ENCODE assay signal across 8 cellular contexts in the genomic region with DNA sequence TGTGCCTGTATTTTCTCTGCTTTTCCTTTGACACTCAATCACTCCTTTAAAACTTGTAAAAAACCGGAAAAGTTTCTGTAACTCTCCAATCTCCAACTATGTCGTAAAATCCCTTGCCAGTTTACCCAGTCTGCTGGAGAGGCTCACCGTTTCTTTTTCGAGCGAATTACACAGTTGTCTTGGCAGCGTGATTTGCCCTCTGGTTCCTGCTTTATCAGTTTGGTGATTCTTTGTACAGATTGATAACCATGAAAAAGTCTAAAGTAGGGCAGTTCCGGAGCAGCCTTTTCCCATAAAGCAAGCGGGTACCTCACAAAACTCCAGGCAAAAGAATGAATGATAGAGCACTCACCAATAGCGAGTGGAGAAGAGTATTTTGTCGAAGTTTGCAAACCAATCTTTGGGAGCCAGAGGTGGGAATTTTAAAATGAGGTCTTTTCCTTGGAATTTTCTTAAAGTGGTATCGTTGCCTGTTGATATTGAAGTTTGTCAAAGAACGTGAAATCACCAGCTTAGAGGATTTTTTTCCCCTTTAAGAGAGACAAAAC. TPM values are rescaled to one million over a fixed set of nuclear protein-coding genes. Genes with fewer than 3 reads are reported as not detected.
DNase-seq lines count a peak whose midpoint lies in the region; ATAC-seq and TF ChIP-seq lines count a peak whose summit lies in the region.

A gene with protein sequence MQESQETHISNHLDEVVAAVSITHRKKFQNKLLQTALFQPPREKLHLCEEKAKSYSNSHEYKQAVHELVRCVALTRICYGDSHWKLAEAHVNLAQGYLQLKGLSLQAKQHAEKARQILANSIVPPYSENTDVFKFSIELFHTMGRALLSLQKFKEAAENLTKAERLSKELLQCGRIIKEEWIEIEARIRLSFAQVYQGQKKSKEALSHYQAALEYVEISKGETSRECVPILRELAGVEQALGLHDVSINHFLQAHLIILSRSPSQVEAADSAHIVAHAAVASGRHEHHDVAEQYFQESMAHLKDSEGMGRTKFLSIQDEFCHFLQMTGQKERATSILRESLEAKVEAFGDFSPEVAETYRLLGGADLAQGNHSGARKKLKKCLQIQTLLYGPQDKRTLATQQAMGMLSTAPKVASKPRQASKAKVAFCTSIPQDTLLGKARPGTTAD (minus strand): TSS at position 312 of the 548 bp plus-strand sequence. CDS start 20,869 bp downstream, outside the sequence.

- no peaks in the 10 kb centered on the region for H3K27me3 ChIP-seq in adrenal gland
- H3K27me3 ChIP-seq in trophoblast cell (ENCODE audit: insufficient read depth, low read length) = no peaks in the 10 kb centered on the region

- H3K4me1 ChIP-seq in adrenal gland (replicated peaks in 1 of 2) (peaks cover 17 to 47% of the 10 kb centered on the region in 2 donors), trophoblast cell (ENCODE audit: control insufficient read depth in 1 of 2, insufficient read depth in 2 of 2, low read length in 2 of 2) (peaks cover 2 to 5% of the 10 kb centered on the region in 2 experiments)

- TF ChIP-seq CTCF in adrenal gland (IDR thresholded peaks at IDR 0.05) = no peak

- peak within 1 kb of the TSS; percentile 74 for H2AK5ac ChIP-seq in trophoblast cell (ENCODE audit: low read length)

- no peak within 1 kb of the TSS for H2AFZ ChIP-seq in trophoblast cell (ENCODE audit: insufficient read depth, low read length, poor library complexity)

- H4K91ac ChIP-seq in trophoblast cell (ENCODE audit: low read depth, low read length) = no peak within 1 kb of the TSS

- H4K8ac ChIP-seq in trophoblast cell (ENCODE audit: low read depth, low read length) = peak within 1 kb of the TSS; percentile 63

- 3 to 7% (median 4%) methylated on average over 12 of the region's 12 CpGs for WGBS in adrenal gland, 4 donors
- WGBS in trophoblast cell (ENCODE audit: extremely low coverage, insufficient coverage, insufficient read length) = no CpG with 5 or more reads among the region's 12 CpGs

- ATAC-seq in left cardiac atrium (peak; percentile 28 to 49), GM18517 (IDR thresholded peaks at IDR 0.05; ENCODE audit: unreplicated experiment) (no peak)

- H2BK5ac ChIP-seq in trophoblast cell (ENCODE audit: low read depth, low read length, poor library complexity) = no peak within 1 kb of the TSS

- TF ChIP-seq POLR2A in adrenal gland (IDR thresholded peaks at IDR 0.05) = peak in 1 of 2 donors; percentile 79

- peak within 1 kb of the TSS; percentile 23 for H3K9ac ChIP-seq in trophoblast cell (ENCODE audit: low read length)

- peaks cover 3% of the 10 kb centered on the region for H3K79me1 ChIP-seq in trophoblast cell (ENCODE audit: low read length)

- H3K79me2 ChIP-seq in trophoblast cell (ENCODE audit: control insufficient read depth, insufficient read depth, low read length, poor library complexity) = peaks cover 3% of the 10 kb centered on the region

- H3K9me3 ChIP-seq in adrenal gland (replicated peaks in 1 of 3) (no peaks in the 10 kb centered on the region), trophoblast cell (ENCODE audit: insufficient read depth, low read depth, low read length) (no peaks in the 10 kb centered on the region)

- H2BK12ac ChIP-seq in trophoblast cell (ENCODE audit: low read length) = no peak within 1 kb of the TSS

- no peak within 1 kb of the TSS for H2BK120ac ChIP-seq in trophoblast cell (ENCODE audit: insufficient read depth, low read length, poor library complexity)

- peak within 1 kb of the TSS; percentile 13 to 79 (median 66) for H3K4me3 ChIP-seq in adrenal gland
- peak within 1 kb of the TSS; percentile 65 for H3K4me3 ChIP-seq in trophoblast cell (ENCODE audit: low read depth, low read length)

- H3K23ac ChIP-seq in trophoblast cell (ENCODE audit: low read length) = no peak within 1 kb of the TSS

- H3K36me3 ChIP-seq in adrenal gland (replicated peaks in 1 of 2) (no peaks in the 10 kb centered on the region), trophoblast cell (ENCODE audit: control insufficient read depth in 1 of 2, insufficient read depth in 2 of 2, low read length in 2 of 2) (peaks cover 0 to 2% of the 10 kb centered on the region in 2 experiments)

- DNase-seq in Ammon's horn (ENCODE audit: low spot score) (peak; percentile 67), HT-29 (ENCODE audit: low spot score) (peak; percentile 85), adrenal gland (peak; percentile 46 to 76 (median 59)), left cardiac atrium (peak; percentile 28), trophoblast cell (peak; percentile 27 to 47), NCI-H2107 (lab: John Stamatoyannopoulos, UW) (no peak)
- no peak for DNase-seq in NK-92 treated with Interleukin-12 subunit alpha and Interleukin-12 subunit beta, amount 100 ng/mL, for 24 hours (lab: John Stamatoyannopoulos, UW)

- H3K14ac ChIP-seq in trophoblast cell (ENCODE audit: low read length) = no peak within 1 kb of the TSS

- peak within 1 kb of the TSS; percentile 29 for H3K18ac ChIP-seq in trophoblast cell (ENCODE audit: low read length)

- H3K4ac ChIP-seq in trophoblast cell (ENCODE audit: low read depth, low read length) = no peak within 1 kb of the TSS

- H3K27ac ChIP-seq in adrenal gland = peak within 1 kb of the TSS; percentile 92 to 96 (median 93)
- peak within 1 kb of the TSS; percentile 18 for H3K27ac ChIP-seq in trophoblast cell (ENCODE audit: low read depth, low read length)

- H3K4me2 ChIP-seq in trophoblast cell (ENCODE audit: low read length) = peak within 1 kb of the TSS; percentile 52

- H4K12ac ChIP-seq in trophoblast cell (ENCODE audit: low read depth, low read length) = no peak within 1 kb of the TSS

- intact Hi-C loops in adrenal gland (cut with DNase I) = no loop called here
- intact Hi-C loops in left cardiac atrium (cut with DNase I) = no loop called here

RNA-seq across cellular contexts. Expression of the gene that starts here (rescaled TPM):
- total RNA-seq in HT-29 (2014; rRNA removed; shearing (Covaris generic)) = 8.3 and 8.6 TPM in 2 replicates
- total RNA-seq in adrenal gland = 10 to 100 TPM; 11.1 to 42.0 (median 25.6) TPM
- polyA plus RNA-seq in adrenal gland = 10 to 100 TPM; 10.9 to 20.4 (median 16.2) TPM
- total RNA-seq in left cardiac atrium = 10 to 100 TPM; 11.9 to 13.7 TPM
- 16.5 and 19.2 TPM in 2 replicates for polyA plus RNA-seq in trophoblast cell (2013)

Comparison
In these comparisons a context has a peak if more than half of its experiments do, and no peak if none do; other contexts are left out.
1. DNase-seq: peak in Ammon's horn (single experiment), HT-29 (single experiment), adrenal gland (7 of 7), left cardiac atrium (single experiment) and trophoblast cell (2 of 2); none in NK-92 treated with Interleukin-12 subunit alpha and Interleukin-12 subunit beta, amount 100 ng/mL, for 24 hours (single experiment) and NCI-H2107 (single experiment).